In the genomic region with DNA sequence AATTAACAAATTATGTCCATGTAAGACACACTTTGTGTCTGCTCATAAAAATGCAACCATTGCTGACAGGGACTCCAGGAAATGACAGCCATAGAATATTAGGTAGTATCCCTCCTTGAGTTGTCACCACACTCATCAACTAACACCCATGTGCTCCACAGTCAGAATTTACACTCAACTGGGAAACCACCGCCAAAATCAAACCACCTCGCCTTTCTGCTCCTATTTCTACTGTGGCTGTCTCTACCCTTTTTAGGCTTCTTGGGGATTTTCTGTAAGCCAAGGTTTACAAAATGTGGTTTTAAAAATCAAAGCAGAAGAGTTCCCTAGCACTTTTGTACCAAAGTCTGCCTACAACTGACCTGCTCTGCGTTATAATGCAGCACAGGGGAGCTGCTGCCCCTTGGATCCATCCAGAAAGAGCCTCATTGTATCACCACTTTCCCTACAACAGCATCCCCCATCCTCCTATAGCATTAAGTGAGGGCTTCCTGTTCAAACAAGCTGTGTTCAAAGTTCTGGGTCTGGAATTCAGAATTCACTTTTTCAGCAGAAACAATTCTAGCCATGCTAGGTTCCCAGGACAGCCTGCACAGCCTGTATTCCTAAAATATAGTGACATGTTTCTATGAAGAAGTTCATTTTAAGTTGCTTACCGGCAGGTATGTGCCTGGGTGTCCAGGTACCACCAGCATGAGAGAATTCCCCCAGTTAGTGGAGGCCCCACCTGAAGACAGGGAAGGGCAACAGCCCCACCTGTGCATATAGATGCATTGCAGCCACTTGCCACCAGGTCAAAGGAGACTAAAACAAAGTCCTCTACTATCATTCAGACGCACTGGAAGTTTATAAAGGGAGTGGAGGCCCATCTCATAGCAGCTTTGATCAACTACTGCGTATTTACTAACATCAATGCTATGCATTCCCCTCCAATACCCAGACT, we compare ENCODE assay signal across 1 cellular context.
TF ChIP-seq lines count a peak whose summit lies in the region.

No MANE protein-coding gene starts in this region.

TF ChIP-seq in H1, 55 proteins besides CTCF, POLR2A, EP300 and RAD21:
- TF ChIP-seq POU5F1 (IDR thresholded peaks at IDR 0.05; ENCODE audit: low read depth, low read length) = no peak
- TF ChIP-seq SP1 (IDR thresholded peaks at IDR 0.05; ENCODE audit: low read depth, low read length) = no peak
- no peak for TF ChIP-seq EZH2 (IDR thresholded peaks at IDR 0.05; ENCODE audit: low read depth, low read length, severe bottlenecking)
- TF ChIP-seq ATF2 (IDR thresholded peaks at IDR 0.05; ENCODE audit: low read length) = no peak
- no peak for TF ChIP-seq BCL11A (IDR thresholded peaks at IDR 0.05; ENCODE audit: low read depth in 2 of 2, low read length in 2 of 2)
- no peak for TF ChIP-seq HDAC6 (IDR thresholded peaks at IDR 0.05; ENCODE audit: low read depth, low read length)
- TF ChIP-seq KDM1A (IDR thresholded peaks at IDR 0.05; ENCODE audit: borderline replicate concordance, low read length) = no peak
- TF ChIP-seq ZNF274 (IDR thresholded peaks at IDR 0.05; ENCODE audit: borderline replicate concordance, extremely low read depth, low read length) = no peak
- TF ChIP-seq, protein P1, sequence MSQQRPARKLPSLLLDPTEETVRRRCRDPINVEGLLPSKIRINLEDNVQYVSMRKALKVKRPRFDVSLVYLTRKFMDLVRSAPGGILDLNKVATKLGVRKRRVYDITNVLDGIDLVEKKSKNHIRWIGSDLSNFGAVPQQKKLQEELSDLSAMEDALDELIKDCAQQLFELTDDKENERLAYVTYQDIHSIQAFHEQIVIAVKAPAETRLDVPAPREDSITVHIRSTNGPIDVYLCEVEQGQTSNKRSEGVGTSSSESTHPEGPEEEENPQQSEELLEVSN (IDR thresholded peaks at IDR 0.05) = no peak
- TF ChIP-seq RFX5 (IDR thresholded peaks at IDR 0.05; ENCODE audit: borderline replicate concordance, low read depth, low read length) = no peak
TF ChIP-seq in H1: peak in this region for 0.
